ENCODE assay signal across 29 cellular contexts in genomic region chr2:4020649-4021048, GRCh38.
"Had no signal": no experiment of that assay in that cellular context is flagged by ENCODE, and none has a peak within 500 bp of the region (broad histone marks: within the 10 kb centered on the region; RNA-seq: fewer than 3 reads in every experiment).

No MANE protein-coding gene starts in this region.

- H3K27ac ChIP-seq: body of pancreas, esophagus squamous epithelium, heart right ventricle, left lung, lower lobe of right lung, pancreas, prostate gland, sigmoid colon, upper lobe of left lung, vagina, VCaP had no signal

- FAIRE-seq: colon, pancreas, small intestine, TTC549 had no signal

- H3K9me3 ChIP-seq: lower lobe of right lung, pancreas, prostate gland, vagina had no signal

- DNase-seq: activated CD4-positive, alpha-beta T cell treated with anti-CD3 and anti-CD28 coated beads for 4 hours; activated CD4-positive, alpha-beta T cell treated with anti-CD3 and anti-CD28 coated beads, Interleukin-2, amount 50 U/mL, for 4 hours; activated naive CD4-positive, alpha-beta T cell; activated T-cell treated with anti-CD3 and anti-CD28 coated beads for 4 hours; activated T-cell treated with anti-CD3 and anti-CD28 coated beads, Interleukin-2, amount 50 U/mL, for 72 hours; aorta; body of pancreas; dermis blood vessel endothelial cell; effector CD4-positive, alpha-beta T cell; esophagus squamous epithelium; foreskin melanocyte; heart right ventricle; left lung; lower lobe of right lung; naive B cell; nucleus accumbens; pancreas; sigmoid colon; small intestine; stimulated activated CD4-positive, alpha-beta T cell treated with anti-CD3 and anti-CD28 coated beads, Interleukin-4, amount 100 ng/mL, for 24 hours; stimulated activated naive CD8-positive, alpha-beta T cell treated with anti-CD3 and anti-CD28 coated beads, Interleukin-15, amount 100 ng/mL, for 72 hours; substantia nigra; T-helper 9 cell; upper lobe of left lung had no signal

- ATAC-seq: activated T-cell treated with anti-CD3 and anti-CD28 coated beads, Interleukin-2, amount 50 U/mL, for 72 hours; body of pancreas; heart right ventricle; pancreas; stimulated activated naive CD8-positive, alpha-beta T cell treated with anti-CD3 and anti-CD28 coated beads, Interleukin-15, amount 100 ng/mL, for 72 hours had no signal

- H3K27me3 ChIP-seq: body of pancreas, esophagus squamous epithelium, heart right ventricle, left lung, pancreas, sigmoid colon, upper lobe of left lung, vagina had no signal

- H3K4me1 ChIP-seq: body of pancreas, esophagus squamous epithelium, heart right ventricle, left lung, lower lobe of right lung, pancreas, prostate gland, upper lobe of left lung, vagina had no signal

- H3K4me3 ChIP-seq: body of pancreas, esophagus squamous epithelium, heart right ventricle, left lung, lower lobe of right lung, pancreas, prostate gland, sigmoid colon, upper lobe of left lung, vagina had no signal

- H3K36me3 ChIP-seq: esophagus squamous epithelium, heart right ventricle, left lung, lower lobe of right lung, pancreas, prostate gland, sigmoid colon, upper lobe of left lung, vagina had no signal
